1 cellular context compared by ENCODE assay signal in genomic region chr4:98996056-98996941, GRCh38.
TF ChIP-seq lines count a peak whose summit lies in the region.

No MANE protein-coding gene starts in this region.

TF ChIP-seq in HepG2, 621 proteins besides CTCF, POLR2A, EP300 and RAD21 (continued from another document and continues in another):
- peak; percentile 72 for TF ChIP-seq POGK (CRISPR knock-in tag; conservative IDR thresholded peaks at IDR 0.05)
- TF ChIP-seq MAX (IDR thresholded peaks at IDR 0.05), result peak; percentile 80
- TF ChIP-seq RBFOX2 (IDR thresholded peaks at IDR 0.05; ENCODE audit: low read depth, low read length), result peak; percentile 56
- peak; percentile 61; the same call in 1 of the 2 replicates for TF ChIP-seq MXD1 (CRISPR knock-in tag; IDR thresholded peaks at IDR 0.05)
- peak; percentile 56 for TF ChIP-seq SIN3A (IDR thresholded peaks at IDR 0.05; ENCODE audit: borderline replicate concordance, low read depth, low read length)
- no peak for TF ChIP-seq GFI1 (CRISPR knock-in tag; IDR thresholded peaks at IDR 0.05; ENCODE audit: borderline replicate concordance)
- TF ChIP-seq ZNF704 (CRISPR knock-in tag; IDR thresholded peaks at IDR 0.05; ENCODE audit: borderline replicate concordance), result 0 out of 2 replicates have a peak, but pooled peaks have one; percentile 32
- no peak; a peak in 1 of 4 replicates for TF ChIP-seq ATF4 (CRISPR knock-in tag; IDR thresholded peaks at IDR 0.05)
- 0 out of 2 replicates have a peak, but pooled peaks have one; percentile 36 for TF ChIP-seq ZNF235 (CRISPR knock-in tag; IDR thresholded peaks at IDR 0.05; ENCODE audit: borderline replicate concordance)
- TF ChIP-seq ZNF616 (CRISPR knock-in tag; IDR thresholded peaks at IDR 0.05; ENCODE audit: low read depth), result peak; percentile 62; the same call in 1 of the 2 replicates
- no peak for TF ChIP-seq ZFAT (CRISPR knock-in tag; conservative IDR thresholded peaks at IDR 0.05)
- TF ChIP-seq ZNF329 (CRISPR knock-in tag; IDR thresholded peaks at IDR 0.05; ENCODE audit: low read depth), result 0 out of 2 replicates have a peak, but pooled peaks have one; percentile 46
- no peak for TF ChIP-seq MTF2 (CRISPR knock-in tag; IDR thresholded peaks at IDR 0.05; ENCODE audit: borderline replicate concordance)
- 0 out of 2 replicates have a peak, but pooled peaks have one; percentile 16 for TF ChIP-seq BCL3 (CRISPR knock-in tag; IDR thresholded peaks at IDR 0.05)
- no peak for TF ChIP-seq MTERF4 (CRISPR knock-in tag; IDR thresholded peaks at IDR 0.05)
- TF ChIP-seq MNT (IDR thresholded peaks at IDR 0.05), result peak; percentile 16; the same call in 1 of the 2 replicates
- TF ChIP-seq EED (CRISPR knock-in tag; IDR thresholded peaks at IDR 0.05), result 0 out of 2 replicates have a peak, but pooled peaks have one; percentile 15
- TF ChIP-seq ZNF784 (CRISPR knock-in tag; IDR thresholded peaks at IDR 0.05; ENCODE audit: borderline replicate concordance), result no peak
- TF ChIP-seq POGZ (CRISPR knock-in tag; IDR thresholded peaks at IDR 0.05), result 0 out of 2 replicates have a peak, but pooled peaks have one; percentile 32
- 0 out of 2 replicates have a peak, but pooled peaks have one; percentile 4 for TF ChIP-seq ESRRA (CRISPR knock-in tag; IDR thresholded peaks at IDR 0.05; ENCODE audit: low read depth)
- 0 out of 2 replicates have a peak, but pooled peaks have one; percentile 45 for TF ChIP-seq ZNF230 (CRISPR knock-in tag; IDR thresholded peaks at IDR 0.05)
- peak; percentile 73 for TF ChIP-seq ZNF777 (CRISPR knock-in tag; IDR thresholded peaks at IDR 0.05)
- TF ChIP-seq DZIP1 (CRISPR knock-in tag; IDR thresholded peaks at IDR 0.05), result 0 out of 2 replicates have a peak, but pooled peaks have one; percentile 28
- peak; percentile 34; the same call in 1 of the 2 replicates for TF ChIP-seq UBTF (CRISPR knock-in tag; IDR thresholded peaks at IDR 0.05)
- TF ChIP-seq NR2C2 (CRISPR knock-in tag; IDR thresholded peaks at IDR 0.05; ENCODE audit: borderline replicate concordance), result peak; percentile 59; the same call in 1 of the 2 replicates
- TF ChIP-seq CSRNP1 (CRISPR knock-in tag; IDR thresholded peaks at IDR 0.05), result no peak
- TF ChIP-seq CCAR2 (optimal IDR thresholded peaks at IDR 0.05; ENCODE audit: low read depth, low read length), result peak; percentile 56
- TF ChIP-seq ZNF20 (CRISPR knock-in tag; IDR thresholded peaks at IDR 0.05), result 0 out of 2 replicates have a peak, but pooled peaks have one; percentile 37
- TF ChIP-seq NR2F2 (IDR thresholded peaks at IDR 0.05; ENCODE audit: borderline replicate concordance, low read depth), result no peak
- TF ChIP-seq ZNF430 (CRISPR knock-in tag; IDR thresholded peaks at IDR 0.05), result peak; percentile 53; the same call in 1 of the 2 replicates
- peak; percentile 56 for TF ChIP-seq SAP130 (CRISPR knock-in tag; IDR thresholded peaks at IDR 0.05; ENCODE audit: low read depth)
- peak; percentile 57; the same call in 1 of the 2 replicates for TF ChIP-seq ZNF546 (CRISPR knock-in tag; conservative IDR thresholded peaks at IDR 0.05)
- TF ChIP-seq HINFP (CRISPR knock-in tag; IDR thresholded peaks at IDR 0.05; ENCODE audit: low read depth), result no peak
- TF ChIP-seq KAT7 (CRISPR knock-in tag; IDR thresholded peaks at IDR 0.05; ENCODE audit: borderline replicate concordance), result 0 out of 2 replicates have a peak, but pooled peaks have one; percentile 9
- peak; percentile 72 for TF ChIP-seq MYC (CRISPR knock-in tag; IDR thresholded peaks at IDR 0.05; ENCODE audit: borderline replicate concordance)
- 0 out of 2 replicates have a peak, but pooled peaks have one; percentile 37 for TF ChIP-seq MXD3 (CRISPR knock-in tag; IDR thresholded peaks at IDR 0.05)
- TF ChIP-seq HDAC1 (CRISPR knock-in tag; IDR thresholded peaks at IDR 0.05), result peak; percentile 45; the same call in 1 of the 2 replicates
- TF ChIP-seq HOXD1 (CRISPR knock-in tag; IDR thresholded peaks at IDR 0.05), result no peak
- TF ChIP-seq HOXA9 (CRISPR knock-in tag; IDR thresholded peaks at IDR 0.05; ENCODE audit: borderline replicate concordance), result peak; percentile 76; the same call in 1 of the 2 replicates
- no peak for TF ChIP-seq ZSCAN30 (CRISPR knock-in tag; IDR thresholded peaks at IDR 0.05)
